ENCODE assay signal across 23 cellular contexts in the genomic region with DNA sequence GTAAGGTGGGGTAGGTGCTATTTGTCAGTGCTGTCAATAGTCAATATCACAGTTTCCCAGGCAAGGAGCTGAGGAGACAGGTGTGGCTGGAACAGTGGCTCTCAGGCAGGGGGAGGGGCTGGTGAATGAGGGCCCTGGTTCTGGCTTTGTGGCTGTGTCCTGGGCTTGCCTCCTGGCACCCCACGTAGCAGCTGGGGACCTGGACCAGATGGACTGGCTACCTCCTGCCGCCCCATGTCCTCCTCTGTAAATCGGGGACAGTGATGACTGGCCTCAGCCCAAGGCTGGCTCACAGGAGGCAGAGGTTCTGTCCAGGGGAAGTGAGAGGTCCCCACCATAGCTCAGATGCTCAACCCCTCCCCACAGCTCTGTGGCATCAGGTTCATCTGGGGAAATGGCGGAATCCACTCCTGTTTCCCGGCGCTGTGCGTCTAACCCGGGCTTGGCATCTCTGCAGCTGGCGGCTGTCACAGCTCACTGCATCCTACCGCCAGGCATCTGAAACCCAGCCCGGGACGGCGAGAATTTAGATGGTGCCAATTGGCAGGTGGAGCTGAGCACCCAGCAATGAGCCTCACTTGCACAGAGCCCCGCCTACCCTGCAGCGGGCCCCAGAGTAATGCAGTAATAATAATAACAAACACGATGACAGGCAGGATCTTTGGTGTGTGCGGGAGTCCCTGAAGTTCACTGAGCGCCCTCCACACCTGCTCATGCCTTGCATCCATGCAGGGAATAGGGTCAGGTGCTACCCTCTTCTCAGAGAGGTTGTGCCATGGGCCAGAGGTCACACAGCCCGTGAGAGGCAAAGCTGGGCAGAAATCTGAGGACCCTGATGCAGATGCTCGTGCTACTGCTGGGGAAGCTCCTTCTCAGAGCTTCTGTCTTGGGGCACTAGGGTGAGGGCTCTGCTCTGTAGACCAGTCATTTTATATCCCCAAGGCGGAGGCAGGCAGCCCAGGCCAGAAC. TPM values are rescaled to one million over a fixed set of nuclear protein-coding genes. Genes with fewer than 3 reads are reported as not detected.
DNase-seq lines count a peak whose midpoint lies in the region; ATAC-seq and TF ChIP-seq lines count a peak whose summit lies in the region.
"Had no signal": no experiment of that assay in that cellular context is flagged by ENCODE, and none has a peak within 500 bp of the region (broad histone marks: within the 10 kb centered on the region; RNA-seq: fewer than 3 reads in every experiment).

No MANE protein-coding gene starts in this region.

- POLR2A ChIA-PET in Caco-2 (lab: Charles Lee) = no interaction called here
- POLR2A ChIA-PET in activated CD4-positive, alpha-beta memory T cell treated with anti-CD3 and anti-CD28 coated beads, Interleukin-2, amount 10 ng/mL, durations not matched to agents 7 days and 5 days (lab: Charles Lee) = no interaction called here

- no peaks in the 10 kb centered on the region for H3K4me1 Mint-ChIP-seq in Caco-2 (ENCODE audit: low read depth, unreplicated experiment)
- H3K4me1 Mint-ChIP-seq in activated CD4-positive, alpha-beta memory T cell treated with anti-CD3 and anti-CD28 coated beads, Interleukin-2, amount 10 ng/mL, durations not matched to agents 7 days and 5 days = no peaks in the 10 kb centered on the region
- H3K4me1 Mint-ChIP-seq: central memory CD8-positive, alpha-beta T cell; natural killer cell had no signal

- BruUV-seq in Caco-2 (replicated peaks; lab: Mats Ljungman, UMichigan) = no TSS peak

- no peaks in the 10 kb centered on the region for H3K9me3 Mint-ChIP-seq in Caco-2 (ENCODE audit: unreplicated experiment)
- no peaks in the 10 kb centered on the region for H3K9me3 Mint-ChIP-seq in activated CD4-positive, alpha-beta memory T cell treated with anti-CD3 and anti-CD28 coated beads, Interleukin-2, amount 10 ng/mL, durations not matched to agents 7 days and 5 days
- H3K9me3 Mint-ChIP-seq: activated naive CD4-positive, alpha-beta T cell treated with anti-CD3 and anti-CD28 coated beads for 36 hours; central memory CD8-positive, alpha-beta T cell; H9; natural killer cell; stimulated activated naive CD8-positive, alpha-beta T cell treated with anti-CD3 and anti-CD28 coated beads, Interleukin-15, Interleukin-2, amounts not matched to agents 100 ng/mL and 50 ng/mL, for 24 hours had no signal

- DNase-seq in ACHN (peak; percentile 61), Caco-2 (no peak), NCI-H2171 (lab: John Stamatoyannopoulos, UW) (peak; percentile 93), cerebellar cortex (ENCODE audit: low spot score) (peak; percentile 75), foreskin fibroblast (no peak), GM10266 (ENCODE audit: extremely low spot score) (no peak)
- no peak for DNase-seq in activated CD4-positive, alpha-beta memory T cell treated with anti-CD3 and anti-CD28 coated beads, Interleukin-2, amount 10 ng/mL, durations not matched to agents 7 days and 5 days
- DNase-seq: activated CD4-positive, alpha-beta T cell treated with anti-CD3 and anti-CD28 coated beads, Interleukin-2, amount 50 U/mL, for 4 hours; activated naive CD4-positive, alpha-beta T cell treated with anti-CD3 and anti-CD28 coated beads for 36 hours; activated T-cell treated with anti-CD3 and anti-CD28 coated beads for 4 hours; AML-193; effector CD8-positive, alpha-beta T cell; H9; left cardiac atrium; natural killer cell; NCI-H2081 treated with DMSO at 0.1 percent for 48 hours; stimulated activated CD4-positive, alpha-beta T cell treated with anti-CD3 and anti-CD28 coated beads, Interleukin-2, amount 100 ng/mL, for 24 hours had no signal

- TF ChIP-seq CTCF in Caco-2 (IDR thresholded peaks at IDR 0.05; ENCODE audit: insufficient read depth in 1 of 2, low read depth in 1 of 2, low read length in 1 of 2, severe bottlenecking in 1 of 2, unreplicated experiment in 1 of 2) (no peak), foreskin fibroblast (IDR thresholded peaks at IDR 0.05; ENCODE audit: low read depth, low read length) (no peak), GM10266 (IDR thresholded peaks at IDR 0.05; ENCODE audit: control insufficient read depth, insufficient read depth, low read depth, missing control alignments) (no peak)

- no peaks in the 10 kb centered on the region for H3K9me3 ChIP-seq in Caco-2
- H3K9me3 ChIP-seq: esophagus muscularis mucosa, tibial nerve had no signal

- H3K27ac Mint-ChIP-seq in Caco-2 (ENCODE audit: unreplicated experiment) = peak overlapping the region; percentile 33
- H3K27ac Mint-ChIP-seq in activated CD4-positive, alpha-beta memory T cell treated with anti-CD3 and anti-CD28 coated beads, Interleukin-2, amount 10 ng/mL, durations not matched to agents 7 days and 5 days = no peak overlapping the region
- H3K27ac Mint-ChIP-seq: activated naive CD4-positive, alpha-beta T cell treated with anti-CD3 and anti-CD28 coated beads for 36 hours; natural killer cell; stimulated activated naive CD8-positive, alpha-beta T cell treated with anti-CD3 and anti-CD28 coated beads, Interleukin-15, Interleukin-2, amounts not matched to agents 100 ng/mL and 50 ng/mL, for 24 hours had no signal

- intact Hi-C loops in Caco-2 (cut with micrococcal nuclease; ENCODE audit: unreplicated experiment) = no loop called here

- CTCF ChIA-PET in Caco-2 (lab: Charles Lee) = interaction anchor here (1.1 kb wide), 1 partner anchor 255 kb away, joined by 3 read pairs; no protein-coding TSS in a partner anchor
- CTCF ChIA-PET in activated CD4-positive, alpha-beta memory T cell treated with anti-CD3 and anti-CD28 coated beads, Interleukin-2, amount 10 ng/mL, durations not matched to agents 7 days and 5 days (lab: Charles Lee) = no interaction called here

- peaks cover 34% of the 10 kb centered on the region for H3K4me1 ChIP-seq in Caco-2

- ATAC-seq in GM21576 (IDR thresholded peaks at IDR 0.05; ENCODE audit: unreplicated experiment) = no peak
- ATAC-seq: natural killer cell had no signal

- no peaks in the 10 kb centered on the region for H3K36me3 ChIP-seq in Caco-2 (ENCODE audit: control insufficient read depth, insufficient read depth, low read length)
- H3K36me3 ChIP-seq: esophagus muscularis mucosa, tibial nerve had no signal

- no peaks in the 10 kb centered on the region for H3K27me3 Mint-ChIP-seq in Caco-2 (ENCODE audit: insufficient read depth, unreplicated experiment)
- peaks cover 4% of the 10 kb centered on the region for H3K27me3 Mint-ChIP-seq in activated CD4-positive, alpha-beta memory T cell treated with anti-CD3 and anti-CD28 coated beads, Interleukin-2, amount 10 ng/mL, durations not matched to agents 7 days and 5 days
- H3K27me3 Mint-ChIP-seq: stimulated activated naive CD8-positive, alpha-beta T cell treated with anti-CD3 and anti-CD28 coated beads, Interleukin-15, Interleukin-2, amounts not matched to agents 100 ng/mL and 50 ng/mL, for 24 hours had no signal

- in situ Hi-C loops in ACHN (cut with HindIII; ENCODE audit: low pct_ligation_motif_present, low pct_unique_long_range_greater_than_20kb, low sequenced_read_pairs) = no loop called here

- no peak overlapping the region for H3K4me3 Mint-ChIP-seq in Caco-2 (ENCODE audit: unreplicated experiment)
- H3K4me3 Mint-ChIP-seq in activated CD4-positive, alpha-beta memory T cell treated with anti-CD3 and anti-CD28 coated beads, Interleukin-2, amount 10 ng/mL, durations not matched to agents 7 days and 5 days = no peak overlapping the region
- H3K4me3 Mint-ChIP-seq: activated naive CD4-positive, alpha-beta T cell treated with anti-CD3 and anti-CD28 coated beads for 36 hours; central memory CD8-positive, alpha-beta T cell; H9; natural killer cell; stimulated activated naive CD8-positive, alpha-beta T cell treated with anti-CD3 and anti-CD28 coated beads, Interleukin-15, Interleukin-2, amounts not matched to agents 100 ng/mL and 50 ng/mL, for 24 hours had no signal

- H3K4me3 ChIP-seq in Caco-2 (ENCODE audit: low read depth, low read length) = no peak overlapping the region
- H3K4me3 ChIP-seq in foreskin fibroblast (ENCODE audit: low read depth in 1 of 2, low read length in 2 of 2) = no peak overlapping the region
- H3K4me3 ChIP-seq: esophagus muscularis mucosa, tibial nerve had no signal

- H3K27me3 ChIP-seq in Caco-2 (replicated peaks; ENCODE audit: control insufficient read depth, insufficient read depth, low read length) = no peaks in the 10 kb centered on the region
- H3K27me3 ChIP-seq: esophagus muscularis mucosa, tibial nerve had no signal

- no peaks in the 10 kb centered on the region for H3K36me3 Mint-ChIP-seq in Caco-2 (ENCODE audit: insufficient read depth, unreplicated experiment)
- H3K36me3 Mint-ChIP-seq in activated CD4-positive, alpha-beta memory T cell treated with anti-CD3 and anti-CD28 coated beads, Interleukin-2, amount 10 ng/mL, durations not matched to agents 7 days and 5 days (ENCODE audit: low read depth) = no peaks in the 10 kb centered on the region
- H3K36me3 Mint-ChIP-seq: natural killer cell had no signal

RNA-seq across cellular contexts. Expression of gene SHISAL1, which starts 27.8 kb away (rescaled TPM):
- not detected in 2 replicates for total RNA-seq in Caco-2 (2022)
- total RNA-seq in activated CD4-positive, alpha-beta memory T cell treated with anti-CD3 and anti-CD28 coated beads, Interleukin-2, amount 10 ng/mL, durations not matched to agents 7 days and 5 days = not detected
- total RNA-seq: activated naive CD4-positive, alpha-beta T cell treated with anti-CD3 and anti-CD28 coated beads for 36 hours; natural killer cell; T-helper 1 cell treated with Interleukin-12 subunit alpha and Interleukin-12 subunit beta and Interleukin-4 antibody, amounts not matched to agents 30 ng/mL and 1 ng/mL, for 36 hours had no signal

Comparison
In these comparisons a context has a peak if more than half of its experiments do, and no peak if none do; other contexts are left out.
1. DNase-seq: peak in ACHN (single experiment), NCI-H2171 (single experiment) and cerebellar cortex (single experiment); none in Caco-2 (0 of 2), foreskin fibroblast (0 of 2), activated CD4-positive, alpha-beta memory T cell treated with anti-CD3 and anti-CD28 coated beads, Interleukin-2, amount 10 ng/mL, durations not matched to agents 7 days and 5 days (single experiment) and GM10266 (single experiment).